Comparison of ENCODE assay signal across 1 cellular context in genomic region chr15:71094137-71094536, GRCh38.
TF ChIP-seq lines count a peak whose summit lies in the region.

No MANE protein-coding gene starts in this region.

TF ChIP-seq in IMR-90, 13 proteins besides CTCF, POLR2A, EP300 and RAD21 (continued from another document):
- TF ChIP-seq USF2 (IDR thresholded peaks at IDR 0.05; ENCODE audit: low read depth, low read length) (no peak), SMC3 (IDR thresholded peaks at IDR 0.05; ENCODE audit: low read depth, low read length) (no peak)
